12 cellular contexts compared by ENCODE assay signal in the genomic region with DNA sequence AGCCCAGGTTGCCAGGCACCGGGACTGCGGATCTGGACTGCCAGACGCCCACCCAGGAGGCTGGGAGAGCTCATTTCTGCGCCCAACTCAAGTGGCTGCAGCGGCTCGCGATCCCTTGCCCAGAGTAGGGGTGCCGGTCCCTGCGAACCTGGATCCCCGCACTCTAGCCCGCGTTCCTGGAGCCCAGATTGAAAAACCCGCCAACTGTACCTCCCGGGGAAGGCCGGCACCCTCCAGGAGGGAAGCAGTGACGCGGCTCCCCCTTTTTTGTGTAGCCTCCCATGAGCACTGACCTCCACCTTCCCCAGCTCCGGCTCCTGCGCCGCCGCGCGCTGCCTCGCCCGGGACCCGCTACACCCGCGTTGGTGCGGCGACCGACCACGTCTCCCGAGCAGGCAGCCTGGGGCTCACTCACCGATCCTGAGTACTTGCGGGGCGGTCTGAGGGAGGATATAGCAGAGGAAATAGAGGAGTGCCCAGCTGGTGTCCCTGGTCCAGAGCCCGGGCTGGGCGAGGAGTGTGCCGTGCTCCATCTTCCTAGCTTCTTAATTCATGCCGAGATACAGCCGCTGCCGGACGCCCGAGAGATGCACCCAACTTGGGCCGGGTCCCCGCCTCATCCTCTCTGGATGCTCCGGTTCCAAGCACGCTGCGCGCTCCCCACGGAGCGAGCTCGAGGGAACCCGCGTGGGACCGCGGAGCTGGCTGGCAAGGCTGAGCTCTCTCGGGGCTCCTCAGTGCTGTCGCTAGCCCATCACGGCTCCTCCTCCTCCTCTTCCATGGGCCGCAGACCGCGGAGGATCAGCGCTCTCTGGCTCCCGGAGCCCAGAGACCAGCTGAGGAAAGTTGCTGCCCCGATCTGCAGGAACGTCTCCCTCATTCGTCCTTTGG. TPM values are rescaled to one million over a fixed set of nuclear protein-coding genes. Genes with fewer than 3 reads are reported as not detected.
DNase-seq lines count a peak whose midpoint lies in the region; ATAC-seq, FAIRE-seq and TF ChIP-seq lines count a peak whose summit lies in the region.
"Had no signal": no experiment of that assay in that cellular context is flagged by ENCODE, and none has a peak within 500 bp of the region (broad histone marks: within the 10 kb centered on the region; RNA-seq: fewer than 3 reads in every experiment).

No MANE protein-coding gene starts in this region.

- no peak overlapping the region for H3K27ac Mint-ChIP-seq in osteocyte (ENCODE audit: unreplicated experiment)

- no peak for TF ChIP-seq CTCF in osteocyte (IDR thresholded peaks at IDR 0.05)

- H3K4me3 Mint-ChIP-seq in osteocyte (ENCODE audit: unreplicated experiment): peak overlapping the region; percentile 77

- no peaks in the 10 kb centered on the region for H3K9me3 ChIP-seq in SK-N-MC (ENCODE audit: low read depth, low read length)
- H3K9me3 ChIP-seq: ovary had no signal

- H3K4me3 ChIP-seq in SK-N-MC: peak overlapping the region; percentile 91
- H3K4me3 ChIP-seq: ovary had no signal

- TF ChIP-seq POLR2A in GM12891 (IDR thresholded peaks at IDR 0.05; ENCODE audit: low read depth, low read length) (no peak), H54 (IDR thresholded peaks at IDR 0.05; ENCODE audit: low read depth, low read length) (no peak)

- H3K36me3 Mint-ChIP-seq in osteocyte (ENCODE audit: unreplicated experiment): no peaks in the 10 kb centered on the region

- peaks cover 93% of the 10 kb centered on the region for H3K27me3 Mint-ChIP-seq in osteocyte (ENCODE audit: unreplicated experiment)

- no peaks in the 10 kb centered on the region for H3K36me3 ChIP-seq in SK-N-MC (ENCODE audit: insufficient read depth, low read length)
- H3K36me3 ChIP-seq: ovary had no signal

- H3K9ac ChIP-seq in SK-N-MC (ENCODE audit: insufficient read length): peak overlapping the region; percentile 16

- FAIRE-seq in GM12891 (lab: Jason Lieb, UNC) (no peak), H54 (lab: Jason Lieb, UNC) (no peak)
- FAIRE-seq: G401.6 had no signal

- no peak overlapping the region for H3K27ac ChIP-seq in SK-N-MC
- H3K27ac ChIP-seq: ovary had no signal

- H3K9me3 Mint-ChIP-seq in osteocyte (ENCODE audit: unreplicated experiment): no peaks in the 10 kb centered on the region

- ATAC-seq in GM19328 (IDR thresholded peaks at IDR 0.05; ENCODE audit: unreplicated experiment): no peak
- ATAC-seq in HG02840 (IDR thresholded peaks at IDR 0.05; ENCODE audit: low FRiP score, unreplicated experiment): no peak

- peaks cover 14% of the 10 kb centered on the region for H3K4me1 Mint-ChIP-seq in osteocyte (ENCODE audit: unreplicated experiment)

- peak; percentile 73 for DNase-seq in D341Med (ENCODE audit: low spot score)
- DNase-seq in SK-N-MC (ENCODE audit: low read depth, low spot score): no peak
- peak; percentile 13 for DNase-seq in foreskin melanocyte
- DNase-seq in osteocyte (ENCODE audit: extremely low spot score, unreplicated experiment): no peak
- no peak for DNase-seq in GM12891 (ENCODE audit: insufficient read length, low spot score)
- DNase-seq in H54 (ENCODE audit: insufficient read length, low spot score): no peak
- DNase-seq: dermis blood vessel endothelial cell, NCI-H1048 had no signal

TF ChIP-seq in GM12891, 5 proteins besides CTCF, POLR2A, EP300 and RAD21:
- no peak for TF ChIP-seq SPI1 (IDR thresholded peaks at IDR 0.05; ENCODE audit: low read depth, low read length)
- no peak for TF ChIP-seq PAX5 (IDR thresholded peaks at IDR 0.05; ENCODE audit: insufficient read depth, low read length, severe bottlenecking)
- TF ChIP-seq POLR2AphosphoS5 (IDR thresholded peaks at IDR 0.05; ENCODE audit: low read depth, low read length): no peak
- no peak for TF ChIP-seq TAF1 (IDR thresholded peaks at IDR 0.05; ENCODE audit: low read depth, low read length)
- no peak for TF ChIP-seq POU2F2 (IDR thresholded peaks at IDR 0.05; ENCODE audit: low read depth, low read length)

RNA-seq across cellular contexts. Expression of a gene that starts 0.6 kb away (rescaled TPM):
- 0.13 TPM in 1 of 2 replicates, not detected in the other for total RNA-seq in osteocyte
- not detected for polyA plus RNA-seq in GM12891 (2012; ENCODE audit: low read depth, missing spikeins)

Comparison
In these comparisons a context has a peak if more than half of its experiments do, and no peak if none do; other contexts are left out.
1. DNase-seq: peak in D341Med (single experiment) and foreskin melanocyte (single experiment); none in SK-N-MC (single experiment), osteocyte (single experiment), GM12891 (single experiment) and H54 (single experiment).